In the genomic region with DNA sequence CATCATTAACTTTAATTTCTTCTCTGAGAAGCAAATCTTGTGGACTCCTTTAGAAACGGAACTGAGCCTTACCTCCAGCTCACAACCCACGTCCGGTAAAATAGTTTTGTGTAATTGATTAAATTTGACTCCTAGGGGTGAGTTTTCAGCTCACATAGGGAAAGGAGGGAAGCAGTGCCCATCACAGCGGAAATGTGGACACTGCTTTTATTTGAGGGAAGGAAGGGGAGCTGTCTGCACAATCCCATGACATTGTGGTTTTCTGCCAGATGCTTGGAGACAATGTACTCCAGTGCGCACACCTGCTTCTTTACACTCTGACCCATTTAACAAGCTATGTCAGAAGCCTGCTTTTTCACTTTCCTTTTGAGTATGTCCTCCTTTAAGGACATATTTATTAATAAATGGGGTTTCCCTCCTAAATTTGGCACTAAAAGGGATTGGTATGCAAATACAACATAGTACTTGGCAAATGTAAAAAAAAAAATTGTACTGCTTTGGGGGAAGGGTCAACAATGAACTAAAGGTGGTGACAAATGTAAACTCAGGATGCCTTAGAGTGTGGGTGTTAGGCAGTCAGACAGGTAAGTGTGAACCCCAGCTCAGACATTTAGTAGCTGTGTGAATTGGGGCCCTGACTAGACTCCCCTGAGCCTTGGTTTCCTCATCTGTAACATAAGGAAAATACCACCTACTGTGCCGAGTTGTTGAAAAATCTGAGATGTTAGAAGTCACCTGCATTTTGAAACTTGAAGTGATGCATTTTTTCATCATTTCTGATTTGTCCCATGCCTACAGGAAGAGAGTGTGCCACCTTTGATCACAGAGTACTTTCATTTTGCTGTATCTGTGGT, we compare ENCODE assay signal across 9 cellular contexts.
A peak's percentile ranks its signal among the peaks of the same experiment; 100 is the strongest.
DNase-seq lines count a peak whose midpoint lies in the region; ATAC-seq, FAIRE-seq and TF ChIP-seq lines count a peak whose summit lies in the region.
"Had no signal": no experiment of that assay in that cellular context is flagged by ENCODE, and none has a peak within 500 bp of the region (broad histone marks: within the 10 kb centered on the region; RNA-seq: fewer than 3 reads in every experiment).

No MANE protein-coding gene starts in this region.

- intact Hi-C loops in Calu3 (cut with micrococcal nuclease; ENCODE audit: unreplicated experiment) = no loop called here

- FAIRE-seq in GM19239 (lab: Jason Lieb, UNC) = peak; percentile 95

- CTCF ChIA-PET in Calu3 (lab: Charles Lee) = interaction anchor here (0.5 to 0.8 kb wide), 3 partner anchors 14 to 334 kb away, joined by 3 to 5 read pairs (median 3); no protein-coding TSS in a partner anchor

- H3K4me3 Mint-ChIP-seq in Calu3 (ENCODE audit: low read depth, unreplicated experiment) = no peak overlapping the region
- H3K4me3 Mint-ChIP-seq in activated T-helper 17 cell treated with anti-CD3 and anti-CD28 coated beads, Interleukin-2, amount 50 U/mL, for 72 hours = peak overlapping the region; percentile 83

- H3K27me3 Mint-ChIP-seq in Calu3 (ENCODE audit: unreplicated experiment) = no peaks in the 10 kb centered on the region
- H3K27me3 Mint-ChIP-seq in activated T-helper 17 cell treated with anti-CD3 and anti-CD28 coated beads, Interleukin-2, amount 50 U/mL, for 72 hours = no peaks in the 10 kb centered on the region

- peak; percentile 61 for ATAC-seq in HG03139 (IDR thresholded peaks at IDR 0.05; ENCODE audit: unreplicated experiment)
- ATAC-seq in activated T-helper 17 cell treated with anti-CD3 and anti-CD28 coated beads, Interleukin-2, amount 50 U/mL, for 72 hours (replicated peaks) = peak; percentile 67

- TF ChIP-seq CTCF in Calu3 (IDR thresholded peaks at IDR 0.05; ENCODE audit: unreplicated experiment) = no peak

- peaks cover 51% of the 10 kb centered on the region for H3K4me1 Mint-ChIP-seq in Calu3 (ENCODE audit: low read depth, unreplicated experiment)
- H3K4me1 Mint-ChIP-seq in activated T-helper 17 cell treated with anti-CD3 and anti-CD28 coated beads, Interleukin-2, amount 50 U/mL, for 72 hours = peaks cover 65% of the 10 kb centered on the region

- DNase-seq in Calu3 = no peak
- DNase-seq in GM19239 (ENCODE audit: insufficient read length, low spot score) = peak; percentile 36
- peak; percentile 45 for DNase-seq in pons (ENCODE audit: low spot score)
- DNase-seq in glomerular visceral epithelial cell (ENCODE audit: extremely low spot score) = no peak
- no peak for DNase-seq in NCI-H1092 treated with DMSO at 0.1 percent for 48 hours (lab: John Stamatoyannopoulos, UW)
- no peak for DNase-seq in stimulated activated CD4-positive, alpha-beta T cell treated with anti-CD3 and anti-CD28 coated beads, Interleukin-15, amount 100 ng/mL, for 24 hours
- DNase-seq: psoas muscle had no signal

- peaks cover 3% of the 10 kb centered on the region for H3K36me3 Mint-ChIP-seq in Calu3 (ENCODE audit: insufficient read depth, unreplicated experiment)
- H3K36me3 Mint-ChIP-seq in activated T-helper 17 cell treated with anti-CD3 and anti-CD28 coated beads, Interleukin-2, amount 50 U/mL, for 72 hours (ENCODE audit: low read depth) = peaks cover 13% of the 10 kb centered on the region

- BruUV-seq in Calu3 (replicated peaks; lab: Mats Ljungman, UMichigan) = no TSS peak

- H3K27ac Mint-ChIP-seq in Calu3 (ENCODE audit: unreplicated experiment) = peak overlapping the region; percentile 23
- peak overlapping the region; percentile 98 for H3K27ac Mint-ChIP-seq in activated T-helper 17 cell treated with anti-CD3 and anti-CD28 coated beads, Interleukin-2, amount 50 U/mL, for 72 hours

- H3K9me3 Mint-ChIP-seq in Calu3 (ENCODE audit: low read depth, unreplicated experiment) = no peaks in the 10 kb centered on the region
- no peaks in the 10 kb centered on the region for H3K9me3 Mint-ChIP-seq in activated T-helper 17 cell treated with anti-CD3 and anti-CD28 coated beads, Interleukin-2, amount 50 U/mL, for 72 hours

Comparison
In these comparisons a context has a peak if more than half of its experiments do, and no peak if none do; other contexts are left out.
1. DNase-seq: peak in GM19239 (single experiment) and pons (single experiment); none in Calu3 (single experiment), glomerular visceral epithelial cell (single experiment), NCI-H1092 treated with DMSO at 0.1 percent for 48 hours (single experiment) and stimulated activated CD4-positive, alpha-beta T cell treated with anti-CD3 and anti-CD28 coated beads, Interleukin-15, amount 100 ng/mL, for 24 hours (single experiment).